Comparison of ENCODE assay signal across 8 cellular contexts in genomic region chr1:9490605-9491339, GRCh38. TPM values are rescaled to one million over a fixed set of nuclear protein-coding genes. Genes with fewer than 3 reads are reported as not detected.
A peak's percentile ranks its signal among the peaks of the same experiment; 100 is the strongest.
DNase-seq lines count a peak whose midpoint lies in the region; ATAC-seq and TF ChIP-seq lines count a peak whose summit lies in the region.

No MANE protein-coding gene starts in this region.

- no peak overlapping the region for H3K27ac ChIP-seq in RWPE2 (ENCODE audit: poor library complexity, severe bottlenecking)

- no peak overlapping the region for H3K4me3 Mint-ChIP-seq in activated T-helper 17 cell treated with anti-CD3 and anti-CD28 coated beads, Interleukin-2, amount 50 U/mL, for 72 hours
- no peak overlapping the region for H3K4me3 Mint-ChIP-seq in neural crest cell

- ATAC-seq in RWPE2 (ENCODE audit: low read depth), result peak; percentile 86
- peak; percentile 78 for ATAC-seq in activated T-helper 17 cell treated with anti-CD3 and anti-CD28 coated beads, Interleukin-2, amount 50 U/mL, for 72 hours (replicated peaks)
- peak; percentile 66 for ATAC-seq in stimulated activated naive CD8-positive, alpha-beta T cell treated with anti-CD3 and anti-CD28 coated beads, Interleukin-15, Interleukin-2, amounts not matched to agents 100 U/mL and 50 U/mL, for 24 hours
- no peak for ATAC-seq in HG03159 (IDR thresholded peaks at IDR 0.05; ENCODE audit: unreplicated experiment)

- peaks cover 3% of the 10 kb centered on the region for H3K27me3 Mint-ChIP-seq in activated T-helper 17 cell treated with anti-CD3 and anti-CD28 coated beads, Interleukin-2, amount 50 U/mL, for 72 hours
- peaks cover 16% of the 10 kb centered on the region for H3K27me3 Mint-ChIP-seq in neural crest cell (ENCODE audit: low read depth)

- TF ChIP-seq RAD21 in Ishikawa (IDR thresholded peaks at IDR 0.05; ENCODE audit: low read depth), result peak; percentile 99

- H3K27me3 ChIP-seq in RWPE2 (ENCODE audit: insufficient read depth, poor library complexity, severe bottlenecking), result no peaks in the 10 kb centered on the region

- DNase-seq in DMS153 (lab: John Stamatoyannopoulos, UW) (peak; percentile 71), RWPE2 (ENCODE audit: low spot score) (peak; percentile 77), fibroblast of pulmonary artery (ENCODE audit: low read depth) (peak; percentile 84), neural crest cell (ENCODE audit: low read depth, low spot score) (peak; percentile 98)
- peak; percentile 89 for DNase-seq in stimulated activated naive CD8-positive, alpha-beta T cell treated with anti-CD3 and anti-CD28 coated beads, Interleukin-15, Interleukin-2, amounts not matched to agents 100 U/mL and 50 U/mL, for 24 hours

- no peaks in the 10 kb centered on the region for H3K4me1 ChIP-seq in RWPE2 (ENCODE audit: insufficient read depth, poor library complexity, severe bottlenecking)

- no peaks in the 10 kb centered on the region for H3K36me3 Mint-ChIP-seq in activated T-helper 17 cell treated with anti-CD3 and anti-CD28 coated beads, Interleukin-2, amount 50 U/mL, for 72 hours (ENCODE audit: low read depth)
- H3K36me3 Mint-ChIP-seq in neural crest cell (ENCODE audit: low read depth), result no peaks in the 10 kb centered on the region

- H3K4me1 Mint-ChIP-seq in activated T-helper 17 cell treated with anti-CD3 and anti-CD28 coated beads, Interleukin-2, amount 50 U/mL, for 72 hours, result no peaks in the 10 kb centered on the region
- peaks cover 4% of the 10 kb centered on the region for H3K4me1 Mint-ChIP-seq in neural crest cell

- H3K9me3 Mint-ChIP-seq in activated T-helper 17 cell treated with anti-CD3 and anti-CD28 coated beads, Interleukin-2, amount 50 U/mL, for 72 hours, result no peaks in the 10 kb centered on the region
- H3K9me3 Mint-ChIP-seq in neural crest cell, result no peaks in the 10 kb centered on the region

- TF ChIP-seq CTCF in RWPE2 (IDR thresholded peaks at IDR 0.05; ENCODE audit: poor library complexity, severe bottlenecking) (peak; percentile 88), fibroblast of pulmonary artery (IDR thresholded peaks at IDR 0.05; ENCODE audit: low read length, missing control alignments) (peak; percentile 87), neural crest cell (conservative IDR thresholded peaks at IDR 0.05) (peak; percentile 96)

- TF ChIP-seq EP300 in Ishikawa (IDR thresholded peaks at IDR 0.05; ENCODE audit: borderline replicate concordance), result no peak

- no peaks in the 10 kb centered on the region for H3K36me3 ChIP-seq in RWPE2 (ENCODE audit: low read depth)

- no peaks in the 10 kb centered on the region for H3K9me3 ChIP-seq in RWPE2 (ENCODE audit: severe bottlenecking)

- H3K27ac Mint-ChIP-seq in activated T-helper 17 cell treated with anti-CD3 and anti-CD28 coated beads, Interleukin-2, amount 50 U/mL, for 72 hours, result no peak overlapping the region
- H3K27ac Mint-ChIP-seq in neural crest cell (ENCODE audit: unreplicated experiment), result peak overlapping the region; percentile 32

- H3K4me3 ChIP-seq in RWPE2 (ENCODE audit: severe bottlenecking), result no peak overlapping the region
- H3K4me3 ChIP-seq in fibroblast of pulmonary artery (replicated peaks; ENCODE audit: low read depth, low read length), result no peak overlapping the region

TF ChIP-seq in Ishikawa, 13 proteins besides CTCF, POLR2A, EP300 and RAD21:
- peak; percentile 8; the same call in 1 of the 2 replicates for TF ChIP-seq USF1 (IDR thresholded peaks at IDR 0.05)
- no peak for TF ChIP-seq ZBTB7A (IDR thresholded peaks at IDR 0.05; ENCODE audit: low read depth)
- no peak for TF ChIP-seq CREB1 (IDR thresholded peaks at IDR 0.05; ENCODE audit: low read depth)
- TF ChIP-seq REST (IDR thresholded peaks at IDR 0.05; ENCODE audit: low read depth), result no peak

RNA-seq across cellular contexts. Expression of gene SLC25A33, which starts 48.5 kb away (rescaled TPM):
- 1 to 10 TPM; 3.6 to 7.6 TPM for total RNA-seq in activated T-helper 17 cell treated with anti-CD3 and anti-CD28 coated beads, Interleukin-2, amount 50 U/mL, for 72 hours
- 13.3 and 13.5 TPM in 2 replicates for total RNA-seq in neural crest cell
